27 cellular contexts compared by ENCODE assay signal in genomic region chr14:64748995-64749714, GRCh38.
"Had no signal": no experiment of that assay in that cellular context is flagged by ENCODE, and none has a peak within 500 bp of the region (broad histone marks: within the 10 kb centered on the region; RNA-seq: fewer than 3 reads in every experiment).

No MANE protein-coding gene starts in this region.

- FAIRE-seq: colon, endothelial cell of umbilical vein, kidney had no signal

- H3K27ac Mint-ChIP-seq: activated CD4-positive, alpha-beta memory T cell treated with anti-CD3 and anti-CD28 coated beads, Interleukin-2, amount 10 ng/mL, durations not matched to agents 7 days and 5 days; activated CD8-positive, alpha-beta memory T cell treated with anti-CD3 and anti-CD28 coated beads, Interleukin-2, amount 10 ng/mL, durations not matched to agents 7 days and 5 days; activated naive CD4-positive, alpha-beta T cell treated with anti-CD3 and anti-CD28 coated beads, Interleukin-2, amount 50 U/mL, for 72 hours; activated T-helper 2 cell treated with anti-CD3 and anti-CD28 coated beads, Interferon-gamma antibody, Interleukin-2, Interleukin-4, amounts not matched to agents 10 μg/mL and 5 μg/mL and 100 μg/mL, durations not matched to agents 14 hours and 24 hours and 36 hours; neural progenitor cell; stimulated activated naive CD8-positive, alpha-beta T cell treated with anti-CD3 and anti-CD28 coated beads, Interleukin-15, Interleukin-2, amounts not matched to agents 100 ng/mL and 50 ng/mL, for 24 hours; T-helper 1 cell treated with Interleukin-12 subunit alpha and Interleukin-12 subunit beta and Interleukin-4 antibody, amounts not matched to agents 30 μg/mL and 1 μg/mL, for 36 hours; WTC11 had no signal

- H3K9me3 Mint-ChIP-seq: activated CD4-positive, alpha-beta memory T cell treated with anti-CD3 and anti-CD28 coated beads, Interleukin-2, amount 10 ng/mL, durations not matched to agents 7 days and 5 days; activated CD4-positive, alpha-beta T cell treated with anti-CD3 and anti-CD28 coated beads, Interleukin-2, amount 10 ng/mL, durations not matched to agents 7 days and 5 days; activated naive CD4-positive, alpha-beta T cell treated with anti-CD3 and anti-CD28 coated beads, Interleukin-2, amount 50 U/mL, for 72 hours; activated T-helper 2 cell treated with anti-CD3 and anti-CD28 coated beads, Interferon-gamma antibody, Interleukin-2, Interleukin-4, amounts not matched to agents 10 μg/mL and 5 μg/mL and 100 μg/mL, durations not matched to agents 14 hours and 24 hours and 36 hours; central memory CD8-positive, alpha-beta T cell; immature natural killer cell; natural killer cell; neural progenitor cell; stimulated activated naive CD8-positive, alpha-beta T cell treated with anti-CD3 and anti-CD28 coated beads, Interleukin-15, Interleukin-2, amounts not matched to agents 100 ng/mL and 50 ng/mL, for 24 hours; T-helper 1 cell treated with Interleukin-12 subunit alpha and Interleukin-12 subunit beta and Interleukin-4 antibody, amounts not matched to agents 30 μg/mL and 1 μg/mL, for 36 hours; WTC11 had no signal

- H3K4me1 Mint-ChIP-seq: neural progenitor cell had no signal

- H3K9me3 ChIP-seq: lower lobe of right lung, tibial nerve had no signal

- H2AFZ ChIP-seq: neural progenitor cell had no signal

- H3K36me3 ChIP-seq: neural progenitor cell had no signal

- H3K4me1 ChIP-seq: neural progenitor cell had no signal

- H3K4me3 ChIP-seq: lower lobe of right lung, neural progenitor cell, tibial nerve had no signal

- H3K4me3 Mint-ChIP-seq: activated CD4-positive, alpha-beta memory T cell treated with anti-CD3 and anti-CD28 coated beads, Interleukin-2, amount 10 ng/mL, durations not matched to agents 7 days and 5 days; activated CD4-positive, alpha-beta T cell treated with anti-CD3 and anti-CD28 coated beads, Interleukin-2, amount 10 ng/mL, durations not matched to agents 7 days and 5 days; activated CD8-positive, alpha-beta memory T cell treated with anti-CD3 and anti-CD28 coated beads, Interleukin-2, amount 10 ng/mL, durations not matched to agents 7 days and 5 days; central memory CD8-positive, alpha-beta T cell; effector memory CD8-positive, alpha-beta T cell; immature natural killer cell; natural killer cell; neural progenitor cell; stimulated activated naive CD8-positive, alpha-beta T cell treated with anti-CD3 and anti-CD28 coated beads, Interleukin-15, Interleukin-2, amounts not matched to agents 100 ng/mL and 50 ng/mL, for 24 hours; T-helper 1 cell treated with Interleukin-12 subunit alpha and Interleukin-12 subunit beta and Interleukin-4 antibody, amounts not matched to agents 30 μg/mL and 1 μg/mL, for 36 hours; WTC11 had no signal

- H3K4me2 ChIP-seq: neural progenitor cell had no signal

- ATAC-seq: activated CD8-positive, alpha-beta memory T cell treated with anti-CD3 and anti-CD28 coated beads, Interleukin-2, amount 10 ng/mL, durations not matched to agents 7 days and 5 days; activated naive CD4-positive, alpha-beta T cell treated with anti-CD3 and anti-CD28 coated beads, Interleukin-2, amount 50 U/mL, for 72 hours; left lobe of liver; lower lobe of right lung; natural killer cell; WTC11 had no signal

- H3K27me3 ChIP-seq: neural progenitor cell, tibial nerve had no signal

- H3K9ac ChIP-seq: neural progenitor cell had no signal

- H3K27me3 Mint-ChIP-seq: activated CD4-positive, alpha-beta memory T cell treated with anti-CD3 and anti-CD28 coated beads, Interleukin-2, amount 10 ng/mL, durations not matched to agents 7 days and 5 days; central memory CD8-positive, alpha-beta T cell; effector memory CD8-positive, alpha-beta T cell; stimulated activated naive CD8-positive, alpha-beta T cell treated with anti-CD3 and anti-CD28 coated beads, Interleukin-15, Interleukin-2, amounts not matched to agents 100 ng/mL and 50 ng/mL, for 24 hours had no signal

- DNase-seq: activated CD4-positive, alpha-beta memory T cell treated with anti-CD3 and anti-CD28 coated beads, Interleukin-2, amount 10 ng/mL, durations not matched to agents 7 days and 5 days; activated CD4-positive, alpha-beta T cell treated with anti-CD3 and anti-CD28 coated beads for 1 hour; activated CD4-positive, alpha-beta T cell treated with anti-CD3 and anti-CD28 coated beads, Interleukin-2, amount 10 ng/mL, durations not matched to agents 7 days and 5 days; activated CD8-positive, alpha-beta memory T cell treated with anti-CD3 and anti-CD28 coated beads, Interleukin-2, amount 10 ng/mL, durations not matched to agents 7 days and 5 days; activated naive CD4-positive, alpha-beta T cell; activated T-cell treated with anti-CD3 and anti-CD28 coated beads, Interleukin-2, amount 50 U/mL, for 48 hours; effector memory CD8-positive, alpha-beta T cell; head of caudate nucleus; hippocampal formation; immature natural killer cell; kidney; lower lobe of right lung; mesendoderm; natural killer cell; SW 1271; T-helper 9 cell had no signal

- H3K36me3 Mint-ChIP-seq: activated naive CD4-positive, alpha-beta T cell treated with anti-CD3 and anti-CD28 coated beads, Interleukin-2, amount 50 U/mL, for 72 hours had no signal

- H3K27ac ChIP-seq: lower lobe of right lung, neural progenitor cell had no signal
